Comparison of ENCODE assay signal across 8 cellular contexts in the genomic region with DNA sequence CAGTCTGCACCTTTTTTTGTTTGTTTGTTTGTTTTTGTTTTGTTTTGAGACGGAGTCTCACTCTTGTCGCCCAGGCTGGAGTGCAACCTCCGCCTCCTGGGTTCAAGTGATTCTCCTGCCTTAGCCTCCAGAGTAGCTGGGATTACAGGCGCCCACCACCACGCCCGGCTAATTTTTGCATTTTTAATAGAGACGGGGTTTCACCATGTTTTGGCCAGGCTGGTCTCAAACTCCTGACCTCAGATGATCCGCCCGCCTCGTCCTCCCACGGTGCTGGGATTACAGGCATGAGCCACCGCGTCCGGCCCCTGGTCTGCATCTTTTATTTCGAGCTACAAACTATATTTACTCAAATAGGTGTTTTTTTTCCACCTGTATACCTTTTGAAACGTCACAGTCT. TPM values are rescaled to one million over a fixed set of nuclear protein-coding genes. Genes with fewer than 3 reads are reported as not detected.
DNase-seq lines count a peak whose midpoint lies in the region; ATAC-seq and TF ChIP-seq lines count a peak whose summit lies in the region.
"Not testable (repeated sequence)": the region's sequence is repeated elsewhere in the genome, so short reads cannot be mapped to it uniquely, and the experiment has no call there.

No MANE protein-coding gene starts in this region.

- H3K9me3 Mint-ChIP-seq in H9; activated T-helper 1 cell treated with anti-CD3 and anti-CD28 coated beads, Interleukin-12 subunit alpha, Interleukin-12 subunit beta, Interleukin-2, Interleukin-4 antibody, amounts not matched to agents 30 ng/mL and 10 ng/mL and 1 ng/mL, durations not matched to agents 14 hours and 24 hours and 36 hours; nephron; stimulated activated naive B cell treated with anti-CD40 and anti-IgM and Interleukin-4, amounts not matched to agents 10 μg/mL and 1 μg/mL and 100 μg/mL, for 72 hours: not testable (repeated sequence)

- H3K14ac ChIP-seq in H9 (ENCODE audit: insufficient read depth, low read length), result not testable (repeated sequence)

- not testable (repeated sequence) for TF ChIP-seq POLR2A in Peyer's patch (IDR thresholded peaks at IDR 0.05)

- CTCF ChIA-PET in AG04450 (lab: Charles Lee), result interaction anchor here (1.0 to 1.5 kb wide), 3 partner anchors 277 to 327 kb away, joined by 3 to 9 read pairs (median 6); a partner anchor contains a TSS

- not testable (repeated sequence) for H3K23me2 ChIP-seq in H9 (ENCODE audit: insufficient read length, low read depth, low read length, poor library complexity, severe bottlenecking)

- not testable (repeated sequence) for H4K8ac ChIP-seq in H9 (replicated peaks; ENCODE audit: insufficient read length, low read depth, low read length)

- not testable (repeated sequence) for H2BK5ac ChIP-seq in H9 (ENCODE audit: insufficient read length, low read length)

- intact Hi-C loops in activated T-helper 1 cell treated with anti-CD3 and anti-CD28 coated beads, Interleukin-12 subunit alpha, Interleukin-12 subunit beta, Interleukin-2, Interleukin-4 antibody, amounts not matched to agents 30 ng/mL and 10 ng/mL and 1 ng/mL, durations not matched to agents 14 hours and 24 hours and 36 hours (cut with micrococcal nuclease), result not testable (repeated sequence)

- not testable (repeated sequence) for H3K27ac ChIP-seq in AG04450 (ENCODE audit: low read depth, low read length); H9 (ENCODE audit: insufficient read length, low read depth, low read length); duodenal mucosa (ENCODE audit: low read depth, low read length)
- peak overlapping the region in 3 of 4 donors; percentile 92 to 96 (median 94) for H3K27ac ChIP-seq in Peyer's patch

- not testable (repeated sequence) for H2BK120ac ChIP-seq in H9 (ENCODE audit: low read depth, low read length, poor library complexity, severe bottlenecking)

- H3K4me1 ChIP-seq in H9 (ENCODE audit: insufficient read depth, low read length); iPS-15b (ENCODE audit: control insufficient read depth, insufficient read depth, low read length): not testable (repeated sequence)
- peaks cover 0 to 29% (median 6%) of the 10 kb centered on the region in 4 donors for H3K4me1 ChIP-seq in Peyer's patch
- peaks cover 23 to 32% of the 10 kb centered on the region in 2 donors for H3K4me1 ChIP-seq in duodenal mucosa (ENCODE audit: control insufficient read depth in 1 of 2, insufficient read depth in 2 of 2, low read length in 2 of 2)

- H3K4me3 Mint-ChIP-seq in H9, result peak overlapping the region; percentile 95 to 97
- H3K4me3 Mint-ChIP-seq in activated T-helper 1 cell treated with anti-CD3 and anti-CD28 coated beads, Interleukin-12 subunit alpha, Interleukin-12 subunit beta, Interleukin-2, Interleukin-4 antibody, amounts not matched to agents 30 ng/mL and 10 ng/mL and 1 ng/mL, durations not matched to agents 14 hours and 24 hours and 36 hours, result peak overlapping the region; percentile 94
- H3K4me3 Mint-ChIP-seq in nephron, result peak overlapping the region; percentile 96 to 97 (median 96)
- peak overlapping the region; percentile 91 to 94 for H3K4me3 Mint-ChIP-seq in stimulated activated naive B cell treated with anti-CD40 and anti-IgM and Interleukin-4, amounts not matched to agents 10 μg/mL and 1 μg/mL and 100 μg/mL, for 72 hours

- H3K4me3 ChIP-seq in AG04450 (ENCODE audit: low read depth, low read length) (peak overlapping the region; percentile 95), Peyer's patch (peak overlapping the region; percentile 76 to 85 (median 79)), duodenal mucosa (ENCODE audit: low read depth in 1 of 2, low read length in 2 of 2) (peak overlapping the region; percentile 98 to 99), iPS-15b (ENCODE audit: low read depth, low read length) (peak overlapping the region; percentile 63)

- H3K23ac ChIP-seq in H9 (ENCODE audit: insufficient read length, low read depth, low read length), result not testable (repeated sequence)

- POLR2A ChIA-PET in AG04450 (lab: Yijun Ruan, JAX), result interaction anchor here (0.5 to 1.7 kb wide), 4 partner anchors 38 to 277 kb away, joined by 3 to 7 read pairs (median 4); a partner anchor contains a TSS

- not testable (repeated sequence) for H3K56ac ChIP-seq in H9 (ENCODE audit: insufficient read length, low read depth, low read length)

- not testable (repeated sequence) for H3K18ac ChIP-seq in H9 (ENCODE audit: insufficient read length, low read depth, low read length)

- not testable (repeated sequence) for H2BK15ac ChIP-seq in H9 (ENCODE audit: low read depth, low read length)

- H2BK12ac ChIP-seq in H9 (ENCODE audit: insufficient read length, low read depth, low read length), result not testable (repeated sequence)

- H3K79me2 ChIP-seq in H9 (ENCODE audit: insufficient read depth, low read length), result peaks cover 25% of the 10 kb centered on the region; the same call in 1 of the 2 replicates

- WGBS in H9 (ENCODE audit: extremely low coverage, insufficient read length, low lambda C conversion rate), result no CpG with 5 or more reads among the region's 16 CpGs

- not testable (repeated sequence) for H4K5ac ChIP-seq in H9 (ENCODE audit: insufficient read length, low read depth, low read length)

- not testable (repeated sequence) for H3K9me3 ChIP-seq in AG04450 (ENCODE audit: control insufficient read depth, insufficient read depth, low read length); H9 (ENCODE audit: control insufficient read depth, low read depth, low read length); Peyer's patch; duodenal mucosa (ENCODE audit: control insufficient read depth in 1 of 2, low read length in 2 of 2); iPS-15b (ENCODE audit: control insufficient read depth, insufficient read depth, low read length)

- peaks cover 0 to 25% (median 0%) of the 10 kb centered on the region in 3 donors for H3K36me3 ChIP-seq in Peyer's patch
- peaks cover 1 to 19% of the 10 kb centered on the region in 2 donors for H3K36me3 ChIP-seq in duodenal mucosa (ENCODE audit: control insufficient read depth in 1 of 2, insufficient read depth in 2 of 2, low read length in 2 of 2)
- H3K36me3 ChIP-seq in iPS-15b (ENCODE audit: control insufficient read depth, insufficient read depth, low read length), result not testable (repeated sequence)

- H3K79me1 ChIP-seq in H9 (ENCODE audit: insufficient read depth, low read depth, low read length, poor library complexity, severe bottlenecking), result not testable (repeated sequence)

- TF ChIP-seq CTCF in AG04450 (IDR thresholded peaks at IDR 0.05; ENCODE audit: low read depth, low read length); H9 (conservative IDR thresholded peaks at IDR 0.05); Peyer's patch (IDR thresholded peaks at IDR 0.05); nephron (IDR thresholded peaks at IDR 0.05; ENCODE audit: unreplicated experiment in 3 of 3): not testable (repeated sequence)

- not testable (repeated sequence) for DNase-seq in AG04450 (ENCODE audit: low read depth, low spot score); H9; Peyer's patch; activated T-helper 1 cell treated with anti-CD3 and anti-CD28 coated beads, Interleukin-12 subunit alpha, Interleukin-12 subunit beta, Interleukin-2, Interleukin-4 antibody, amounts not matched to agents 30 ng/mL and 10 ng/mL and 1 ng/mL, durations not matched to agents 14 hours and 24 hours and 36 hours (ENCODE audit: low spot score)
- peak; percentile 6 for DNase-seq in stimulated activated naive B cell treated with anti-CD40 and anti-IgM and Interleukin-4, amounts not matched to agents 10 μg/mL and 1 μg/mL and 100 μg/mL, for 72 hours

- not testable (repeated sequence) for ATAC-seq in stimulated activated naive B cell treated with anti-CD40 and anti-IgM and Interleukin-4, amounts not matched to agents 10 μg/mL and 1 μg/mL and 100 μg/mL, for 72 hours (replicated peaks)

- H3K27ac Mint-ChIP-seq in H9 (peak overlapping the region; percentile 98 to 99 (median 98)), nephron (peak overlapping the region; percentile 100)
- H3K27ac Mint-ChIP-seq in activated T-helper 1 cell treated with anti-CD3 and anti-CD28 coated beads, Interleukin-12 subunit alpha, Interleukin-12 subunit beta, Interleukin-2, Interleukin-4 antibody, amounts not matched to agents 30 ng/mL and 10 ng/mL and 1 ng/mL, durations not matched to agents 14 hours and 24 hours and 36 hours, result peak overlapping the region; percentile 98
- peak overlapping the region; percentile 100 for H3K27ac Mint-ChIP-seq in stimulated activated naive B cell treated with anti-CD40 and anti-IgM and Interleukin-4, amounts not matched to agents 10 μg/mL and 1 μg/mL and 100 μg/mL, for 72 hours

- not testable (repeated sequence) for H2AK5ac ChIP-seq in H9 (ENCODE audit: insufficient read length, low read length)

- H4K20me1 ChIP-seq in H9 (ENCODE audit: control insufficient read depth, insufficient read depth, insufficient read length), result not testable (repeated sequence)

- H3K9ac ChIP-seq in H9 (ENCODE audit: extremely low read depth, insufficient read length, low read length) (peak overlapping the region; percentile 83), duodenal mucosa (ENCODE audit: low read depth in 1 of 2, low read length in 2 of 2) (peak overlapping the region; percentile 71 to 91), iPS-15b (ENCODE audit: low read depth, low read length) (peak overlapping the region; percentile 99)

- peaks cover 11 to 30% (median 27%) of the 10 kb centered on the region in 3 experiments; a peak in 6 of 7 replicates for H3K36me3 Mint-ChIP-seq in H9 (ENCODE audit: insufficient read depth in 1 of 3, low read depth in 3 of 3)
- peaks cover 13% of the 10 kb centered on the region for H3K36me3 Mint-ChIP-seq in activated T-helper 1 cell treated with anti-CD3 and anti-CD28 coated beads, Interleukin-12 subunit alpha, Interleukin-12 subunit beta, Interleukin-2, Interleukin-4 antibody, amounts not matched to agents 30 ng/mL and 10 ng/mL and 1 ng/mL, durations not matched to agents 14 hours and 24 hours and 36 hours (ENCODE audit: low read depth)
- peaks cover 23% of the 10 kb centered on the region for H3K36me3 Mint-ChIP-seq in nephron (ENCODE audit: low read depth)
- peaks cover 5 to 22% of the 10 kb centered on the region in 2 donors for H3K36me3 Mint-ChIP-seq in stimulated activated naive B cell treated with anti-CD40 and anti-IgM and Interleukin-4, amounts not matched to agents 10 μg/mL and 1 μg/mL and 100 μg/mL, for 72 hours

- H3T11ph ChIP-seq in H9 (ENCODE audit: low read length), result not testable (repeated sequence)

- H3K27me3 Mint-ChIP-seq in H9 (ENCODE audit: low read depth); activated T-helper 1 cell treated with anti-CD3 and anti-CD28 coated beads, Interleukin-12 subunit alpha, Interleukin-12 subunit beta, Interleukin-2, Interleukin-4 antibody, amounts not matched to agents 30 ng/mL and 10 ng/mL and 1 ng/mL, durations not matched to agents 14 hours and 24 hours and 36 hours (ENCODE audit: insufficient read depth); nephron (ENCODE audit: low read depth); stimulated activated naive B cell treated with anti-CD40 and anti-IgM and Interleukin-4, amounts not matched to agents 10 μg/mL and 1 μg/mL and 100 μg/mL, for 72 hours: not testable (repeated sequence)

- peak overlapping the region; percentile 89 for H3K4me2 ChIP-seq in H9 (ENCODE audit: insufficient read depth, insufficient read length, low read length)

- H2AFZ ChIP-seq in H9 (ENCODE audit: low read length), result not testable (repeated sequence)

- not testable (repeated sequence) for H3K4ac ChIP-seq in H9 (ENCODE audit: low read depth, low read length)

- H4K91ac ChIP-seq in H9 (ENCODE audit: insufficient read length, low read depth, low read length), result not testable (repeated sequence)

- H2BK20ac ChIP-seq in H9 (ENCODE audit: low read depth, low read length, poor library complexity, severe bottlenecking), result not testable (repeated sequence)

- H3K4me1 Mint-ChIP-seq in H9, result peaks cover 10 to 15% of the 10 kb centered on the region in 2 experiments
- H3K4me1 Mint-ChIP-seq in activated T-helper 1 cell treated with anti-CD3 and anti-CD28 coated beads, Interleukin-12 subunit alpha, Interleukin-12 subunit beta, Interleukin-2, Interleukin-4 antibody, amounts not matched to agents 30 ng/mL and 10 ng/mL and 1 ng/mL, durations not matched to agents 14 hours and 24 hours and 36 hours (ENCODE audit: low read depth), result peaks cover 31% of the 10 kb centered on the region
- H3K4me1 Mint-ChIP-seq in nephron, result peaks cover 24% of the 10 kb centered on the region
- peaks cover 18 to 22% of the 10 kb centered on the region in 2 donors for H3K4me1 Mint-ChIP-seq in stimulated activated naive B cell treated with anti-CD40 and anti-IgM and Interleukin-4, amounts not matched to agents 10 μg/mL and 1 μg/mL and 100 μg/mL, for 72 hours

- H3K27me3 ChIP-seq in AG04450 (ENCODE audit: control insufficient read depth, insufficient read depth, low read length); H9 (ENCODE audit: insufficient read depth, low read length); Peyer's patch; duodenal mucosa (ENCODE audit: control insufficient read depth in 1 of 2, insufficient read depth in 2 of 2, low read length in 2 of 2); iPS-15b (ENCODE audit: control insufficient read depth, insufficient read depth, low read length): not testable (repeated sequence)

RNA-seq across cellular contexts. Expression of a gene that starts 0.7 kb away (rescaled TPM):
- polyA plus RNA-seq in AG04450 (2011; rRNA removed), result 19.4 and 20.5 TPM in 2 replicates
- polyA minus RNA-seq in AG04450 (2011; rRNA and poly(A)+ RNA removed), result 19.0 and 19.5 TPM in 2 replicates
- 28.5 and 31.9 TPM in 2 replicates for total RNA-seq in H9 (2021)
- total RNA-seq in Peyer's patch, result 10 to 100 TPM in 3 of 4 donors, 1 to 10 TPM in 1; 7.3 to 47.0 (median 21.7) TPM
- total RNA-seq in activated T-helper 1 cell treated with anti-CD3 and anti-CD28 coated beads, Interleukin-12 subunit alpha, Interleukin-12 subunit beta, Interleukin-2, Interleukin-4 antibody, amounts not matched to agents 30 ng/mL and 10 ng/mL and 1 ng/mL, durations not matched to agents 14 hours and 24 hours and 36 hours, result 22.0 and 26.9 TPM in 2 replicates

RNA-seq across cellular contexts. Expression of a gene that starts 1.0 kb away (rescaled TPM):
- polyA plus RNA-seq in AG04450 (2011; rRNA removed), result 57.4 and 92.4 TPM in 2 replicates
- 12.0 and 18.5 TPM in 2 replicates for polyA minus RNA-seq in AG04450 (2011; rRNA and poly(A)+ RNA removed)
- total RNA-seq in H9 (2021) (39.0 and 40.8 TPM in 2 replicates), Peyer's patch (10 to 100 TPM in 2 of 4 donors, 1 to 10 TPM in 2; 5.0 to 31.0 (median 10.9) TPM)
- total RNA-seq in activated T-helper 1 cell treated with anti-CD3 and anti-CD28 coated beads, Interleukin-12 subunit alpha, Interleukin-12 subunit beta, Interleukin-2, Interleukin-4 antibody, amounts not matched to agents 30 ng/mL and 10 ng/mL and 1 ng/mL, durations not matched to agents 14 hours and 24 hours and 36 hours, result 59.0 and 62.3 TPM in 2 replicates

RNA-seq across cellular contexts. Expression of a gene that starts 1.0 kb away (rescaled TPM):
- polyA plus RNA-seq in AG04450 (2011; rRNA removed), result 171 and 207 TPM in 2 replicates
- polyA minus RNA-seq in AG04450 (2011; rRNA and poly(A)+ RNA removed), result 50.9 and 59.9 TPM in 2 replicates
- total RNA-seq in H9 (2021) (82.4 and 85.0 TPM in 2 replicates), Peyer's patch (10 to 100 TPM; 27.1 to 37.1 (median 32.9) TPM)
- total RNA-seq in activated T-helper 1 cell treated with anti-CD3 and anti-CD28 coated beads, Interleukin-12 subunit alpha, Interleukin-12 subunit beta, Interleukin-2, Interleukin-4 antibody, amounts not matched to agents 30 ng/mL and 10 ng/mL and 1 ng/mL, durations not matched to agents 14 hours and 24 hours and 36 hours, result 60.0 and 65.0 TPM in 2 replicates

RNA-seq across cellular contexts. Expression of a gene that starts 37.7 kb away (rescaled TPM):
- polyA plus RNA-seq in AG04450 (2011; rRNA removed), result 4.5 and 6.0 TPM in 2 replicates
- polyA minus RNA-seq in AG04450 (2011; rRNA and poly(A)+ RNA removed), result 2.4 and 4.1 TPM in 2 replicates
- total RNA-seq in H9 (2021), result 0.48 and 0.68 TPM in 2 replicates
- total RNA-seq in Peyer's patch, result 10 to 100 TPM; 14.0 to 23.9 (median 19.6) TPM
- total RNA-seq in activated T-helper 1 cell treated with anti-CD3 and anti-CD28 coated beads, Interleukin-12 subunit alpha, Interleukin-12 subunit beta, Interleukin-2, Interleukin-4 antibody, amounts not matched to agents 30 ng/mL and 10 ng/mL and 1 ng/mL, durations not matched to agents 14 hours and 24 hours and 36 hours, result 8.9 and 10.9 TPM in 2 replicates

RNA-seq across cellular contexts. Expression of a gene that starts 44.6 kb away (rescaled TPM):
- 0.96 and 1.0 TPM in 2 replicates for polyA plus RNA-seq in AG04450 (2011; rRNA removed)
- polyA minus RNA-seq in AG04450 (2011; rRNA and poly(A)+ RNA removed), result 1.7 and 2.2 TPM in 2 replicates
- 29.5 and 30.3 TPM in 2 replicates for total RNA-seq in H9 (2021)
- 10 to 100 TPM in 3 of 4 donors, 1 to 10 TPM in 1; 9.1 to 67.3 (median 46.3) TPM for total RNA-seq in Peyer's patch
- 0.23 and 0.32 TPM in 2 replicates for total RNA-seq in activated T-helper 1 cell treated with anti-CD3 and anti-CD28 coated beads, Interleukin-12 subunit alpha, Interleukin-12 subunit beta, Interleukin-2, Interleukin-4 antibody, amounts not matched to agents 30 ng/mL and 10 ng/mL and 1 ng/mL, durations not matched to agents 14 hours and 24 hours and 36 hours
